Comparison of ENCODE assay signal across 23 cellular contexts in the genomic region with DNA sequence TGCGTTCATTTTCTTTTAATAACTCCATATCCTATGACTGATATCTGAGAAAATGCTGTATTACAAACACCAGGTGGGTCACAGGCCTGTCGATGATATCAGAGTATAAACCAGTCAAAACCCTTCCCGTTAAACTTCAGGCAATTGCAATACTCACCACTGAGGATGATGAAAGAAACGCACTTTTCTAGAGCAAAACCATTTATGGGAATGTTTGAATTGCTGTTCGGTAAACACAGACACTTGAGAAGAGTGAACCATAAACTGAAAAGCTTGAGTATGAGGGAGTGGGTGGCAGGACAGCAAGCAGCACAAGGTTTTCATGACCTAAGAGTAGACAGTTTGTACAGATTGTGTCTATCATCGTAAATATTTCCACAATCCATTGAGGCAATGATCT.
DNase-seq lines count a peak whose midpoint lies in the region; TF ChIP-seq lines count a peak whose summit lies in the region.
"Had no signal": no experiment of that assay in that cellular context is flagged by ENCODE, and none has a peak within 500 bp of the region (broad histone marks: within the 10 kb centered on the region; RNA-seq: fewer than 3 reads in every experiment).

No MANE protein-coding gene starts in this region.

- no peaks in the 10 kb centered on the region for H3K4me1 ChIP-seq in adipocyte (ENCODE audit: control insufficient read depth, insufficient read depth, low read length)

- peaks cover 7% of the 10 kb centered on the region; the same call in 1 of the 2 replicates for H3K9me3 ChIP-seq in AG04450 (ENCODE audit: control insufficient read depth, insufficient read depth, low read length)
- H3K9me3 ChIP-seq in adipocyte (ENCODE audit: control insufficient read depth, low read length): no peaks in the 10 kb centered on the region

- H3K27me3 ChIP-seq in AG04450 (ENCODE audit: control insufficient read depth, insufficient read depth, low read length) (no peaks in the 10 kb centered on the region), adipocyte (replicated peaks; ENCODE audit: control insufficient read depth, insufficient read depth, low read length) (no peaks in the 10 kb centered on the region)
- H3K27me3 ChIP-seq: BLaER1 had no signal

- TF ChIP-seq CTCF in AG04450 (IDR thresholded peaks at IDR 0.05; ENCODE audit: low read depth, low read length): no peak
- TF ChIP-seq CTCF in fibroblast of villous mesenchyme (IDR thresholded peaks at IDR 0.05; ENCODE audit: insufficient read depth, low read depth, low read length): no peak

- DNase-seq in AG04450 (ENCODE audit: low read depth, low spot score) (peak; percentile 87), HCEC 1CT (peak; percentile 65), adipocyte (ENCODE audit: low read depth) (peak; percentile 17), fibroblast of villous mesenchyme (ENCODE audit: low read depth) (peak; percentile 63), HuH-7 (ENCODE audit: low spot score) (no peak), C1 segment of cervical spinal cord (lab: John Stamatoyannopoulos, UW) (no peak), mesenteric fat pad (ENCODE audit: low spot score) (no peak)
- DNase-seq: CD4-positive, alpha-beta T cell; GM23248; H9; HFFc6; MM.1S; NCI-H1048; NCI-H1417 treated with DMSO at 0.1 percent for 48 hours; NCI-H1694 treated with DMSO at 0.1 percent for 48 hours; NCI-H2081 treated with DMSO at 0.1 percent for 48 hours; NCI-H446 treated with DMSO at 0.1 percent for 48 hours; NCI-H526; NCI-H82; SHP77 had no signal

- CTCF ChIA-PET in AG04450 (lab: Charles Lee): interaction anchor here (1.9 to 2.0 kb wide), 2 partner anchors 72 to 86 kb away, joined by 5 to 6 read pairs; no protein-coding TSS in a partner anchor

- H3K36me3 ChIP-seq in adipocyte (ENCODE audit: control insufficient read depth, insufficient read depth, low read length, severe bottlenecking): no peaks in the 10 kb centered on the region
- H3K36me3 ChIP-seq: BLaER1 had no signal

- peak overlapping the region; percentile 53 for H3K27ac ChIP-seq in AG04450 (ENCODE audit: low read depth, low read length)
- H3K27ac ChIP-seq: BLaER1, GM23248, KMS-11, RWPE1 had no signal

- POLR2A ChIA-PET in AG04450 (lab: Yijun Ruan, JAX): no interaction called here

- H3K4me3 ChIP-seq in AG04450 (ENCODE audit: low read depth, low read length) (no peak overlapping the region), adipocyte (ENCODE audit: low read length) (no peak overlapping the region), fibroblast of villous mesenchyme (ENCODE audit: low read depth, low read length) (no peak overlapping the region)
- H3K4me3 ChIP-seq: BLaER1, GM23248 had no signal

- H3K9ac ChIP-seq in adipocyte (ENCODE audit: low read length): no peak overlapping the region
- H3K9ac ChIP-seq: BLaER1, GM23248, KMS-11 had no signal

Comparison
In these comparisons a context has a peak if more than half of its experiments do, and no peak if none do; other contexts are left out.
1. DNase-seq: peak in AG04450 (single experiment), HCEC 1CT (single experiment), adipocyte (single experiment) and fibroblast of villous mesenchyme (single experiment); none in HuH-7 (single experiment), C1 segment of cervical spinal cord (0 of 14) and mesenteric fat pad (single experiment).